In the genomic region with DNA sequence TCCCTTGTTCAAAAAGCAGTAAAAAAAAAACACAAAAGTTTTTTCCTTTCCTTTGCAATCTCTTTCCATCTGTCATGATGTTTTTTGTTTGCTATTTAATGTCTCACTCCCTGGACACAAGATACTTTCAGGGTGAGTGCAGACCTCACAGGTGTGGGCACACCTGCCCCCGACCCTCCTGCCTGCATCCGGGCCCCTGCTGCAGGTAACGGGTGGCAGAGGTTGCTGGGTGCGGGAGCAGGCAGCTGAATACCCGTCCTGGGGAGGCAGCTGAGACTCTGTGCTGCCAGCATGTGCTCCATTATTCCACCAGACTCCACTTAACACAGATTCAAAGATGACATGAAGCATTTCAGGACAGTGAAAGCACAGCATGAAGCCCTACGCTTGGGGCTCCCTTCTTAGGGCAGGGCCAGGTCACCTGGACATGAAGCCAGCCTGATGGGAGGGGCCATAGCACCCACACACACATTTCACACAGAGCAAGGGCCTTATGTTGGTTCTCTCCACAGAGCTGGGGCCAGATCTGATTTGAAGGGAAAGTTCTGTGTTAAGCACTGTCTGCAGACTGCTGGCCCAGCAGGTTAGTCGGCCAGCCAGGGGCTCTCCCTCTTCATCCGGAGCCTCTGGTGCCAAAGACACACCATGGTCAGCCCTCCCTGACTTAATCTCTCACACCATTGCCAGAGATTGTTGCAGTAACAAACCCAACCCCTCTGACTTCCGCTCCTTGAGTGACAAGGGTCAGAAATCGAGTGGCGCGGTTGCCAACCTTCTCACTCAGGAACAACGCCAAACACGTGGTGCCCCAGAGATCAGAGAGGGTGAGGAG, we compare ENCODE assay signal across 9 cellular contexts. TPM values are rescaled to one million over a fixed set of nuclear protein-coding genes. Genes with fewer than 3 reads are reported as not detected.
A peak's percentile ranks its signal among the peaks of the same experiment; 100 is the strongest.
DNase-seq lines count a peak whose midpoint lies in the region; ATAC-seq and TF ChIP-seq lines count a peak whose summit lies in the region.
"Had no signal": no experiment of that assay in that cellular context is flagged by ENCODE, and none has a peak within 500 bp of the region (broad histone marks: within the 10 kb centered on the region; RNA-seq: fewer than 3 reads in every experiment).

No MANE protein-coding gene starts in this region.

- H3K9me3 Mint-ChIP-seq in MCF 10A (ENCODE audit: unreplicated experiment) (no peaks in the 10 kb centered on the region), nephron (no peaks in the 10 kb centered on the region)
- no peaks in the 10 kb centered on the region for H3K9me3 Mint-ChIP-seq in activated T-helper 17 cell treated with anti-CD3 and anti-CD28 coated beads, Interleukin-2, amount 50 U/mL, for 72 hours

- TF ChIP-seq CTCF in MCF 10A (IDR thresholded peaks at IDR 0.05; ENCODE audit: unreplicated experiment) = no peak
- no peak for TF ChIP-seq CTCF in fibroblast of lung (conservative IDR thresholded peaks at IDR 0.05 in 1 of 2, IDR thresholded peaks at IDR 0.05 in 1 of 2; ENCODE audit: low read depth in 1 of 2, low read length in 2 of 2)
- TF ChIP-seq CTCF in nephron (IDR thresholded peaks at IDR 0.05; ENCODE audit: unreplicated experiment in 3 of 3) = no peak
- no peak for TF ChIP-seq CTCF in omental fat pad (IDR thresholded peaks at IDR 0.05)

- peaks cover 8% of the 10 kb centered on the region for H3K4me1 ChIP-seq in fibroblast of lung (ENCODE audit: control insufficient read depth, extremely low read depth, insufficient read depth, low read length)

- no peak overlapping the region for H3K9ac ChIP-seq in fibroblast of lung (ENCODE audit: insufficient read depth, low read length)

- H3K27ac Mint-ChIP-seq in MCF 10A (ENCODE audit: low read depth, unreplicated experiment) = no peak overlapping the region
- H3K27ac Mint-ChIP-seq in nephron = peak overlapping the region in 2 of 3 experiments; percentile 79 to 81
- no peak overlapping the region for H3K27ac Mint-ChIP-seq in activated T-helper 17 cell treated with anti-CD3 and anti-CD28 coated beads, Interleukin-2, amount 50 U/mL, for 72 hours

- no peak for ATAC-seq in activated T-helper 17 cell treated with anti-CD3 and anti-CD28 coated beads, Interleukin-2, amount 50 U/mL, for 72 hours (replicated peaks)
- ATAC-seq in omental fat pad (ENCODE audit: low FRiP score) = no peak

- peaks cover 99% of the 10 kb centered on the region for H3K79me2 ChIP-seq in fibroblast of lung (ENCODE audit: control insufficient read depth, insufficient read depth, low read length)

- H3K9me3 ChIP-seq in fibroblast of lung (ENCODE audit: control insufficient read depth, insufficient read depth, low read depth, low read length) = no peaks in the 10 kb centered on the region

- POLR2A ChIA-PET in MCF 10A (lab: Yijun Ruan, JAX) = no interaction called here

- H4K20me1 ChIP-seq in fibroblast of lung (ENCODE audit: control insufficient read depth, extremely low read depth, insufficient read depth, low read length) = no peaks in the 10 kb centered on the region

- BruUV-seq in MCF 10A (replicated peaks; lab: Mats Ljungman, UMichigan) = no TSS peak

- peak overlapping the region; percentile 8 for H3K27ac ChIP-seq in fibroblast of lung (ENCODE audit: insufficient read depth, low read length)
- H3K27ac ChIP-seq: epithelial cell of prostate had no signal

- no peak overlapping the region for H2AFZ ChIP-seq in fibroblast of lung (ENCODE audit: low read length)

- peaks cover 18% of the 10 kb centered on the region for H3K36me3 ChIP-seq in fibroblast of lung (ENCODE audit: control insufficient read depth, insufficient read depth, low read length)

- in situ Hi-C loops in T47D (cut with HindIII; ENCODE audit: low pct_unique_long_range_greater_than_20kb, low sequenced_read_pairs) = no loop called here

- peak; percentile 42 to 94 for DNase-seq in T47D (ENCODE audit: low read depth in 1 of 2, low spot score in 1 of 2)
- no peak for DNase-seq in MCF 10A (ENCODE audit: unreplicated experiment)
- no peak for DNase-seq in fibroblast of lung (ENCODE audit: low read depth in 2 of 2)
- no peak for DNase-seq in HCEC 1CT
- DNase-seq in AG08396 (ENCODE audit: low spot score) = no peak
- DNase-seq in omental fat pad (ENCODE audit: low spot score) = no peak

- H3K4me3 ChIP-seq in fibroblast of lung (replicated peaks in 1 of 4; ENCODE audit: control extremely low read depth in 1 of 4, insufficient read depth in 1 of 4, low read depth in 3 of 4, low read length in 4 of 4) = no peak overlapping the region

- CTCF ChIA-PET in MCF 10A (lab: Yijun Ruan, JAX) = interaction anchor here (0.6 kb wide), 1 partner anchor 1375 kb away, joined by 3 read pairs; no protein-coding TSS in a partner anchor

- H3K27me3 ChIP-seq in fibroblast of lung (ENCODE audit: control insufficient read depth, insufficient read depth, low read length) = no peaks in the 10 kb centered on the region

- H3K36me3 Mint-ChIP-seq in MCF 10A (ENCODE audit: insufficient read depth, unreplicated experiment) (peaks cover 4% of the 10 kb centered on the region), nephron (ENCODE audit: low read depth) (no peaks in the 10 kb centered on the region)
- no peaks in the 10 kb centered on the region for H3K36me3 Mint-ChIP-seq in activated T-helper 17 cell treated with anti-CD3 and anti-CD28 coated beads, Interleukin-2, amount 50 U/mL, for 72 hours (ENCODE audit: low read depth)

- H3K4me3 Mint-ChIP-seq in MCF 10A (ENCODE audit: unreplicated experiment) (no peak overlapping the region), nephron (no peak overlapping the region)
- H3K4me3 Mint-ChIP-seq in activated T-helper 17 cell treated with anti-CD3 and anti-CD28 coated beads, Interleukin-2, amount 50 U/mL, for 72 hours = no peak overlapping the region

- H3K27me3 Mint-ChIP-seq in MCF 10A (ENCODE audit: insufficient read depth, unreplicated experiment) = no peaks in the 10 kb centered on the region
- H3K27me3 Mint-ChIP-seq in nephron (ENCODE audit: low read depth) = no peaks in the 10 kb centered on the region
- no peaks in the 10 kb centered on the region for H3K27me3 Mint-ChIP-seq in activated T-helper 17 cell treated with anti-CD3 and anti-CD28 coated beads, Interleukin-2, amount 50 U/mL, for 72 hours

- H3K4me2 ChIP-seq in fibroblast of lung (ENCODE audit: extremely low read depth, insufficient read depth, low read length) = peak overlapping the region; percentile 26

- H3K4me1 Mint-ChIP-seq in MCF 10A (ENCODE audit: insufficient read depth, unreplicated experiment) (peaks cover 24% of the 10 kb centered on the region), nephron (peaks cover 48% of the 10 kb centered on the region)
- no peaks in the 10 kb centered on the region for H3K4me1 Mint-ChIP-seq in activated T-helper 17 cell treated with anti-CD3 and anti-CD28 coated beads, Interleukin-2, amount 50 U/mL, for 72 hours

- intact Hi-C loops in MCF 10A (cut with micrococcal nuclease) = no loop called here

RNA-seq across cellular contexts. Expression of gene NEK6, which starts 13.0 kb away (rescaled TPM):
- 25.1 and 27.5 TPM in 2 replicates for total RNA-seq in MCF 10A (2022)
- 64.5 and 71.2 TPM in 2 replicates for total RNA-seq in fibroblast of lung
- polyA plus RNA-seq in fibroblast of lung = 71.4 and 102 TPM in 2 replicates
- polyA plus RNA-seq in fibroblast of lung (2012) = 55.8 and 75.3 TPM in 2 replicates
- 119 and 153 TPM in 2 replicates for polyA minus RNA-seq in fibroblast of lung (ENCODE audit: low replicate concordance)
- 1 to 10 TPM; 6.8 to 7.6 TPM for total RNA-seq in activated T-helper 17 cell treated with anti-CD3 and anti-CD28 coated beads, Interleukin-2, amount 50 U/mL, for 72 hours
- 10 to 100 TPM; 11.8 to 52.1 (median 29.0) TPM for total RNA-seq in omental fat pad

Comparison
In these comparisons a context has a peak if more than half of its experiments do, and no peak if none do; other contexts are left out.
1. DNase-seq: peak in T47D (2 of 2); none in MCF 10A (single experiment), fibroblast of lung (0 of 2), HCEC 1CT (single experiment), AG08396 (single experiment) and omental fat pad (single experiment).
2. H3K27ac Mint-ChIP-seq: peak in nephron (2 of 3); none in MCF 10A (single experiment) and activated T-helper 17 cell treated with anti-CD3 and anti-CD28 coated beads, Interleukin-2, amount 50 U/mL, for 72 hours (single experiment).